Comparison of ENCODE assay signal across 11 cellular contexts in genomic region chr12:106305376-106305775, GRCh38. TPM values are rescaled to one million over a fixed set of nuclear protein-coding genes. Genes with fewer than 3 reads are reported as not detected.
DNase-seq lines count a peak whose midpoint lies in the region; ATAC-seq, FAIRE-seq and TF ChIP-seq lines count a peak whose summit lies in the region.
"Had no signal": no experiment of that assay in that cellular context is flagged by ENCODE, and none has a peak within 500 bp of the region (broad histone marks: within the 10 kb centered on the region; RNA-seq: fewer than 3 reads in every experiment).

No MANE protein-coding gene starts in this region.

- DNase-seq in CD4-positive, CD25-positive, alpha-beta regulatory T cell: no peak
- DNase-seq in GM23248 (peak; percentile 32), mammary epithelial cell (peak; percentile 46), frontal cortex (ENCODE audit: low spot score in 2 of 2) (no peak), Peyer's patch (no peak)
- DNase-seq: NCI-H226 had no signal

- peaks cover 42 to 83% (median 74%) of the 10 kb centered on the region in 4 donors for H3K4me1 Mint-ChIP-seq in CD4-positive, CD25-positive, alpha-beta regulatory T cell
- peaks cover 50% of the 10 kb centered on the region for H3K4me1 Mint-ChIP-seq in nephron

- no TSS peak for BruUV-seq in mammary epithelial cell (replicated peaks; lab: Mats Ljungman, UMichigan)

- no peak for FAIRE-seq in frontal cortex (lab: Jason Lieb, UNC)

- H3K27ac Mint-ChIP-seq in CD4-positive, CD25-positive, alpha-beta regulatory T cell: peak overlapping the region; percentile 100
- H3K27ac Mint-ChIP-seq in nephron: peak overlapping the region in 1 of 3 experiments; percentile 4

- H3K9me2 ChIP-seq in GM23248 (ENCODE audit: insufficient read depth): no peaks in the 10 kb centered on the region

- no peak overlapping the region for H3K4me2 ChIP-seq in GM23248 (ENCODE audit: unreplicated experiment)
- H3K4me2 ChIP-seq in mammary epithelial cell (ENCODE audit: insufficient read depth, low read depth, low read length): no peak overlapping the region

- in situ Hi-C loops in GM23248 (cut with MboI) (no loop called here), mammary epithelial cell (cut with MboI; ENCODE audit: low sequenced_read_pairs in 2 of 2) (no loop called here)

- H3K9ac ChIP-seq in GM23248 (no peak overlapping the region), mammary epithelial cell (ENCODE audit: insufficient read depth, low read length) (no peak overlapping the region)

- H3K4me1 ChIP-seq in CD4-positive, CD25-positive, alpha-beta regulatory T cell (ENCODE audit: control insufficient read depth, insufficient read depth, low read length, poor library complexity, severe bottlenecking): peaks cover 52% of the 10 kb centered on the region
- H3K4me1 ChIP-seq in GM23248 (ENCODE audit: insufficient read depth): peaks cover 43% of the 10 kb centered on the region
- H3K4me1 ChIP-seq in mammary epithelial cell (ENCODE audit: insufficient read depth, low read length): peaks cover 33% of the 10 kb centered on the region
- H3K4me1 ChIP-seq in Peyer's patch: peaks cover 0 to 68% (median 12%) of the 10 kb centered on the region in 4 donors

- no peaks in the 10 kb centered on the region for H3K9me3 Mint-ChIP-seq in CD4-positive, CD25-positive, alpha-beta regulatory T cell
- no peaks in the 10 kb centered on the region for H3K9me3 Mint-ChIP-seq in nephron

- no peak for TF ChIP-seq POLR2A in Peyer's patch (IDR thresholded peaks at IDR 0.05)

- H3K27me3 ChIP-seq in CD4-positive, CD25-positive, alpha-beta regulatory T cell (ENCODE audit: control insufficient read depth, insufficient read depth, low read length): no peaks in the 10 kb centered on the region
- H3K27me3 ChIP-seq in GM23248 (replicated peaks; ENCODE audit: insufficient read depth) (no peaks in the 10 kb centered on the region), mammary epithelial cell (ENCODE audit: insufficient read depth, low read length) (no peaks in the 10 kb centered on the region), Peyer's patch (no peaks in the 10 kb centered on the region)
- H3K27me3 ChIP-seq: tibial nerve had no signal

- peak overlapping the region; percentile 96 to 100 (median 98) for H3K4me3 Mint-ChIP-seq in CD4-positive, CD25-positive, alpha-beta regulatory T cell
- peak overlapping the region; percentile 10 to 37 (median 22) for H3K4me3 Mint-ChIP-seq in nephron

- CTCF ChIA-PET in mammary epithelial cell (lab: Charles Lee; ENCODE audit: low non-redundant PET): no interaction called here

- peak overlapping the region; percentile 37 for H3K27ac ChIP-seq in CD4-positive, CD25-positive, alpha-beta regulatory T cell (ENCODE audit: insufficient read depth, low read length, poor library complexity, severe bottlenecking)
- no peak overlapping the region for H3K27ac ChIP-seq in GM23248
- no peak overlapping the region for H3K27ac ChIP-seq in mammary epithelial cell (ENCODE audit: insufficient read depth, low read depth, low read length)
- no peak overlapping the region for H3K27ac ChIP-seq in Peyer's patch
- H3K27ac ChIP-seq: RWPE1 had no signal

- peaks cover 29% of the 10 kb centered on the region for H3F3A ChIP-seq in GM23248 (ENCODE audit: insufficient read depth)

- H2AFZ ChIP-seq in GM23248 (no peak overlapping the region), mammary epithelial cell (ENCODE audit: low read depth, low read length) (no peak overlapping the region)

- peaks cover 25% of the 10 kb centered on the region for H3K36me3 ChIP-seq in CD4-positive, CD25-positive, alpha-beta regulatory T cell (ENCODE audit: control insufficient read depth, insufficient read depth, low read length)
- H3K36me3 ChIP-seq in GM23248 (ENCODE audit: low read depth): no peaks in the 10 kb centered on the region
- no peaks in the 10 kb centered on the region for H3K36me3 ChIP-seq in mammary epithelial cell (ENCODE audit: insufficient read depth, low read length)
- no peaks in the 10 kb centered on the region for H3K36me3 ChIP-seq in Peyer's patch
- H3K36me3 ChIP-seq: tibial nerve had no signal

- peaks cover 13% of the 10 kb centered on the region for H3K27me3 Mint-ChIP-seq in CD4-positive, CD25-positive, alpha-beta regulatory T cell
- no peaks in the 10 kb centered on the region for H3K27me3 Mint-ChIP-seq in nephron (ENCODE audit: low read depth)

- 77 to 79% methylated on average over 5 of the region's 5 CpGs for WGBS in GM23248 (ENCODE audit: low coverage in 1 of 2, low lambda C conversion rate in 2 of 2, missing lambda C conversion rate in 2 of 2), 2 experiments
- 79% methylated on average over 5 of the region's 5 CpGs for WGBS in mammary epithelial cell (ENCODE audit: low coverage, missing lambda C conversion rate)

- no peaks in the 10 kb centered on the region for H3K9me3 ChIP-seq in CD4-positive, CD25-positive, alpha-beta regulatory T cell (ENCODE audit: control insufficient read depth in 2 of 2, low read length in 2 of 2)
- H3K9me3 ChIP-seq in GM23248 (ENCODE audit: low read depth) (no peaks in the 10 kb centered on the region), mammary epithelial cell (replicated peaks; ENCODE audit: insufficient read depth, low read length) (no peaks in the 10 kb centered on the region), Peyer's patch (no peaks in the 10 kb centered on the region)
- H3K9me3 ChIP-seq: tibial nerve had no signal

- H3K79me2 ChIP-seq in GM23248 (ENCODE audit: insufficient read depth): peaks cover 33% of the 10 kb centered on the region
- H3K79me2 ChIP-seq in mammary epithelial cell (ENCODE audit: insufficient read depth, low read length): no peaks in the 10 kb centered on the region

- H3K36me3 Mint-ChIP-seq in CD4-positive, CD25-positive, alpha-beta regulatory T cell: peaks cover 11% of the 10 kb centered on the region
- H3K36me3 Mint-ChIP-seq in nephron (ENCODE audit: low read depth): no peaks in the 10 kb centered on the region

- TF ChIP-seq CTCF in mammary epithelial cell (conservative IDR thresholded peaks at IDR 0.05 in 1 of 2, IDR thresholded peaks at IDR 0.05 in 1 of 2; ENCODE audit: extremely low read depth in 1 of 2, insufficient read depth in 1 of 2, low read depth in 1 of 2, low read length in 2 of 2): no peak
- TF ChIP-seq CTCF in nephron (IDR thresholded peaks at IDR 0.05; ENCODE audit: unreplicated experiment in 3 of 3): no peak
- no peak for TF ChIP-seq CTCF in Peyer's patch (IDR thresholded peaks at IDR 0.05)

- intact Hi-C loops in mammary epithelial cell (cut with micrococcal nuclease): no loop called here

- dilution Hi-C loops in mammary epithelial cell (cut with HindIII; ENCODE audit: low sequenced_read_pairs): no loop called here

- peak overlapping the region; percentile 94 for H3K4me3 ChIP-seq in CD4-positive, CD25-positive, alpha-beta regulatory T cell (ENCODE audit: low read depth, low read length)
- no peak overlapping the region for H3K4me3 ChIP-seq in GM23248
- H3K4me3 ChIP-seq in mammary epithelial cell (replicated peaks in 1 of 3; ENCODE audit: insufficient read depth in 1 of 3, low read depth in 2 of 3, low read length in 3 of 3): no peak overlapping the region
- H3K4me3 ChIP-seq in Peyer's patch: no peak overlapping the region
- H3K4me3 ChIP-seq: tibial nerve had no signal

- H4K20me1 ChIP-seq in GM23248 (ENCODE audit: insufficient read depth) (no peaks in the 10 kb centered on the region), mammary epithelial cell (ENCODE audit: insufficient read depth, low read length) (no peaks in the 10 kb centered on the region)

- ATAC-seq in CD4-positive, CD25-positive, alpha-beta regulatory T cell (ENCODE audit: low read depth in 2 of 2): no peak
- ATAC-seq in HG03095 (IDR thresholded peaks at IDR 0.05; ENCODE audit: unreplicated experiment): no peak
- ATAC-seq: sciatic nerve had no signal

RNA-seq across cellular contexts. Expression of gene TCP11L2, which starts 2.8 kb away (rescaled TPM):
- 153 TPM for total RNA-seq in CD4-positive, CD25-positive, alpha-beta regulatory T cell
- polyA plus RNA-seq in CD4-positive, CD25-positive, alpha-beta regulatory T cell: 10 to 100 TPM; 46.0 to 65.9 (median 64.6) TPM
- 26.2 and 32.2 TPM in 2 replicates for total RNA-seq in GM23248 (2014; rRNA removed; shearing (Covaris generic))
- polyA plus RNA-seq in GM23248 (2016; fragmentation: Nextera tagmentation; extraction: Ambion mirVana) (17.7 and 18.9 TPM in 2 replicates), mammary epithelial cell (6.1 TPM)
- total RNA-seq in mammary epithelial cell (10 to 100 TPM; 19.4 to 62.2 TPM), frontal cortex (47.3 TPM), Peyer's patch (10 to 100 TPM; 39.9 to 63.5 (median 48.9) TPM)
- polyA minus RNA-seq in mammary epithelial cell: 50.2 TPM

RNA-seq across cellular contexts. Expression of gene POLR3B, which starts 52.2 kb away (rescaled TPM):
- 5.2 TPM for total RNA-seq in CD4-positive, CD25-positive, alpha-beta regulatory T cell
- polyA plus RNA-seq in CD4-positive, CD25-positive, alpha-beta regulatory T cell: 1 to 10 TPM; 3.4 to 5.7 (median 4.6) TPM
- total RNA-seq in GM23248 (2014; rRNA removed; shearing (Covaris generic)): 12.9 and 13.7 TPM in 2 replicates
- polyA plus RNA-seq in GM23248 (2016; fragmentation: Nextera tagmentation; extraction: Ambion mirVana) (7.6 and 8.3 TPM in 2 replicates), mammary epithelial cell (8.9 TPM)
- total RNA-seq in mammary epithelial cell (10 to 100 TPM; 13.3 TPM), frontal cortex (16.3 TPM), Peyer's patch (10 to 100 TPM in 1 of 4 donors, 1 to 10 TPM in 3; 5.1 to 10.7 (median 7.4) TPM)
- 22.2 TPM for polyA minus RNA-seq in mammary epithelial cell

RNA-seq across cellular contexts. Expression of gene CKAP4, which starts 57.6 kb away (rescaled TPM):
- 4.8 TPM for total RNA-seq in CD4-positive, CD25-positive, alpha-beta regulatory T cell
- polyA plus RNA-seq in CD4-positive, CD25-positive, alpha-beta regulatory T cell: 1 to 10 TPM; 3.4 to 6.0 (median 4.0) TPM
- 210 and 219 TPM in 2 replicates for total RNA-seq in GM23248 (2014; rRNA removed; shearing (Covaris generic))
- polyA plus RNA-seq in GM23248 (2016; fragmentation: Nextera tagmentation; extraction: Ambion mirVana) (318 and 335 TPM in 2 replicates), mammary epithelial cell (74.7 TPM)
- total RNA-seq in mammary epithelial cell (100 to 1,000 TPM in 1 of 2 donors, 10 to 100 TPM in 1; 88.4 to 123 TPM), frontal cortex (24.1 TPM), Peyer's patch (10 to 100 TPM; 15.5 to 24.5 (median 21.0) TPM)
- 44.0 TPM for polyA minus RNA-seq in mammary epithelial cell

Comparison
In these comparisons a context has a peak if more than half of its experiments do, and no peak if none do; other contexts are left out.
1. DNase-seq: peak in GM23248 (single experiment) and mammary epithelial cell (single experiment); none in CD4-positive, CD25-positive, alpha-beta regulatory T cell (0 of 3), frontal cortex (0 of 2) and Peyer's patch (0 of 3).